ENCODE assay signal across 9 cellular contexts in genomic region chr12:49198431-49199155, GRCh38. TPM values are rescaled to one million over a fixed set of nuclear protein-coding genes. Genes with fewer than 3 reads are reported as not detected.
A peak's percentile ranks its signal among the peaks of the same experiment; 100 is the strongest.
DNase-seq lines count a peak whose midpoint lies in the region; ATAC-seq and TF ChIP-seq lines count a peak whose summit lies in the region.
"Had no signal": no experiment of that assay in that cellular context is flagged by ENCODE, and none has a peak within 500 bp of the region (broad histone marks: within the 10 kb centered on the region; RNA-seq: fewer than 3 reads in every experiment).

No MANE protein-coding gene starts in this region.

- H3K4me3 ChIP-seq in AG09309 (ENCODE audit: control insufficient read depth, low read depth, low read length), result peak overlapping the region; percentile 7; the same call in 1 of the 2 replicates
- H3K4me3 ChIP-seq in Karpas-422 (ENCODE audit: low read length), result no peak overlapping the region

- no peak for ATAC-seq in omental fat pad (ENCODE audit: low FRiP score)

- DNase-seq in AG09309 (ENCODE audit: low read depth) (peak; percentile 53), NCI-H146 treated with DMSO at 0.1 percent for 48 hours (lab: John Stamatoyannopoulos, UW; ENCODE audit: unreplicated experiment) (peak; percentile 54), MCF 10A (ENCODE audit: unreplicated experiment) (peak; percentile 66), left kidney (ENCODE audit: low read depth, low spot score) (peak; percentile 33), omental fat pad (ENCODE audit: low spot score) (no peak), Karpas-422 (no peak)
- DNase-seq in activated T-helper 2 cell treated with anti-CD3 and anti-CD28 coated beads, Interferon-gamma antibody, Interleukin-2, Interleukin-4, amounts not matched to agents 10 μg/mL and 5 μg/mL and 100 μg/mL, durations not matched to agents 14 hours and 24 hours and 36 hours (ENCODE audit: low spot score), result no peak
- DNase-seq in stimulated activated CD4-positive, alpha-beta T cell treated with anti-CD3 and anti-CD28 coated beads, Interleukin-2, amount 100 ng/mL, for 48 hours, result no peak
- DNase-seq: nephron progenitor cell had no signal

- no peaks in the 10 kb centered on the region for H3K36me3 ChIP-seq in Karpas-422 (ENCODE audit: insufficient read depth, low read length)

- peaks cover 1% of the 10 kb centered on the region for H3K27me3 Mint-ChIP-seq in MCF 10A (ENCODE audit: insufficient read depth, unreplicated experiment)
- peaks cover 11% of the 10 kb centered on the region for H3K27me3 Mint-ChIP-seq in activated T-helper 2 cell treated with anti-CD3 and anti-CD28 coated beads, Interferon-gamma antibody, Interleukin-2, Interleukin-4, amounts not matched to agents 10 μg/mL and 5 μg/mL and 100 μg/mL, durations not matched to agents 14 hours and 24 hours and 36 hours (ENCODE audit: low read depth)

- H3K27ac Mint-ChIP-seq in MCF 10A (ENCODE audit: low read depth, unreplicated experiment), result no peak overlapping the region
- H3K27ac Mint-ChIP-seq in activated T-helper 2 cell treated with anti-CD3 and anti-CD28 coated beads, Interferon-gamma antibody, Interleukin-2, Interleukin-4, amounts not matched to agents 10 μg/mL and 5 μg/mL and 100 μg/mL, durations not matched to agents 14 hours and 24 hours and 36 hours, result no peak overlapping the region
- H3K27ac Mint-ChIP-seq: nephron progenitor cell had no signal

- POLR2A ChIA-PET in MCF 10A (lab: Yijun Ruan, JAX), result interaction anchor here (0.6 to 4.5 kb wide), 4 partner anchors 10 to 648 kb away, joined by 3 to 39 read pairs (median 4); partner anchors contain the start of gene TUBA1A

- no peaks in the 10 kb centered on the region for H3K27me3 ChIP-seq in Karpas-422 (ENCODE audit: low read length)

- no peak overlapping the region for H3K27ac ChIP-seq in Karpas-422 (ENCODE audit: low read length)

- no peak for TF ChIP-seq CTCF in AG09309 (IDR thresholded peaks at IDR 0.05; ENCODE audit: control insufficient read depth, insufficient read depth, low read depth, low read length, missing control alignments)
- TF ChIP-seq CTCF in MCF 10A (IDR thresholded peaks at IDR 0.05; ENCODE audit: unreplicated experiment), result no peak
- no peak for TF ChIP-seq CTCF in omental fat pad (IDR thresholded peaks at IDR 0.05)

- H4K20me1 ChIP-seq in Karpas-422 (ENCODE audit: insufficient read depth, low read depth, low read length), result no peaks in the 10 kb centered on the region

- CTCF ChIA-PET in MCF 10A (lab: Yijun Ruan, JAX), result no interaction called here

- H3K79me2 ChIP-seq in Karpas-422 (ENCODE audit: low read length), result no peaks in the 10 kb centered on the region

- H3K9ac ChIP-seq in Karpas-422 (ENCODE audit: low read length), result no peak overlapping the region

- peaks cover 41% of the 10 kb centered on the region for H3K4me1 ChIP-seq in Karpas-422 (ENCODE audit: low read length)

- H3K9me2 ChIP-seq in Karpas-422 (replicated peaks; ENCODE audit: insufficient read depth, low read length), result no peaks in the 10 kb centered on the region

- H3K9me3 ChIP-seq in Karpas-422 (ENCODE audit: low read length), result no peaks in the 10 kb centered on the region

- H3K9me3 Mint-ChIP-seq in MCF 10A (ENCODE audit: unreplicated experiment), result no peaks in the 10 kb centered on the region
- H3K9me3 Mint-ChIP-seq in activated T-helper 2 cell treated with anti-CD3 and anti-CD28 coated beads, Interferon-gamma antibody, Interleukin-2, Interleukin-4, amounts not matched to agents 10 μg/mL and 5 μg/mL and 100 μg/mL, durations not matched to agents 14 hours and 24 hours and 36 hours, result no peaks in the 10 kb centered on the region
- H3K9me3 Mint-ChIP-seq: nephron progenitor cell had no signal

- no peaks in the 10 kb centered on the region for H3K36me3 Mint-ChIP-seq in MCF 10A (ENCODE audit: insufficient read depth, unreplicated experiment)
- no peaks in the 10 kb centered on the region for H3K36me3 Mint-ChIP-seq in activated T-helper 2 cell treated with anti-CD3 and anti-CD28 coated beads, Interferon-gamma antibody, Interleukin-2, Interleukin-4, amounts not matched to agents 10 μg/mL and 5 μg/mL and 100 μg/mL, durations not matched to agents 14 hours and 24 hours and 36 hours (ENCODE audit: low read depth)

- intact Hi-C loops in MCF 10A (cut with micrococcal nuclease), result no loop called here
- intact Hi-C loops in activated T-helper 2 cell treated with anti-CD3 and anti-CD28 coated beads, Interferon-gamma antibody, Interleukin-2, Interleukin-4, amounts not matched to agents 10 μg/mL and 5 μg/mL and 100 μg/mL, durations not matched to agents 14 hours and 24 hours and 36 hours (cut with micrococcal nuclease), result no loop called here

- no peak overlapping the region for H3K4me3 Mint-ChIP-seq in MCF 10A (ENCODE audit: unreplicated experiment)
- no peak overlapping the region for H3K4me3 Mint-ChIP-seq in activated T-helper 2 cell treated with anti-CD3 and anti-CD28 coated beads, Interferon-gamma antibody, Interleukin-2, Interleukin-4, amounts not matched to agents 10 μg/mL and 5 μg/mL and 100 μg/mL, durations not matched to agents 14 hours and 24 hours and 36 hours (ENCODE audit: low read depth)
- H3K4me3 Mint-ChIP-seq: nephron progenitor cell had no signal

- H3K4me1 Mint-ChIP-seq in MCF 10A (ENCODE audit: insufficient read depth, unreplicated experiment), result peaks cover 16% of the 10 kb centered on the region
- H3K4me1 Mint-ChIP-seq in activated T-helper 2 cell treated with anti-CD3 and anti-CD28 coated beads, Interferon-gamma antibody, Interleukin-2, Interleukin-4, amounts not matched to agents 10 μg/mL and 5 μg/mL and 100 μg/mL, durations not matched to agents 14 hours and 24 hours and 36 hours (ENCODE audit: low read depth), result peaks cover 15% of the 10 kb centered on the region

- no TSS peak for BruUV-seq in MCF 10A (replicated peaks; lab: Mats Ljungman, UMichigan)

- no peak overlapping the region for H2AFZ ChIP-seq in Karpas-422 (ENCODE audit: low read length)

- no peak overlapping the region for H3K4me2 ChIP-seq in Karpas-422 (ENCODE audit: low read depth, low read length, poor library complexity, severe bottlenecking)

RNA-seq across cellular contexts. Expression of gene TUBA1A, which starts 9.7 kb away (rescaled TPM):
- total RNA-seq in MCF 10A (2022) (9.8 and 10.4 TPM in 2 replicates), omental fat pad (100 to 1,000 TPM; 145 to 210 (median 159) TPM)
- total RNA-seq in activated T-helper 2 cell treated with anti-CD3 and anti-CD28 coated beads, Interferon-gamma antibody, Interleukin-2, Interleukin-4, amounts not matched to agents 10 μg/mL and 5 μg/mL and 100 μg/mL, durations not matched to agents 14 hours and 24 hours and 36 hours, result 86.9 and 94.0 TPM in 2 replicates
- total RNA-seq in Karpas-422 (2014; rRNA removed; shearing (Covaris generic); ENCODE audit: low replicate concordance), result 126 and 139 TPM in 2 replicates

Comparison
In these comparisons a context has a peak if more than half of its experiments do, and no peak if none do; other contexts are left out.
1. DNase-seq: peak in AG09309 (single experiment), NCI-H146 treated with DMSO at 0.1 percent for 48 hours (single experiment), MCF 10A (single experiment) and left kidney (single experiment); none in omental fat pad (single experiment), activated T-helper 2 cell treated with anti-CD3 and anti-CD28 coated beads, Interferon-gamma antibody, Interleukin-2, Interleukin-4, amounts not matched to agents 10 μg/mL and 5 μg/mL and 100 μg/mL, durations not matched to agents 14 hours and 24 hours and 36 hours (single experiment), stimulated activated CD4-positive, alpha-beta T cell treated with anti-CD3 and anti-CD28 coated beads, Interleukin-2, amount 100 ng/mL, for 48 hours (0 of 2) and Karpas-422 (single experiment).